In genomic region chr7:104998040-104998752, GRCh38 we compare ENCODE assay signal across 18 cellular contexts. TPM values are rescaled to one million over a fixed set of nuclear protein-coding genes. Genes with fewer than 3 reads are reported as not detected.
DNase-seq lines count a peak whose midpoint lies in the region; ATAC-seq lines count a peak whose summit lies in the region.
"Had no signal": no experiment of that assay in that cellular context is flagged by ENCODE, and none has a peak within 500 bp of the region (broad histone marks: within the 10 kb centered on the region; RNA-seq: fewer than 3 reads in every experiment).

No MANE protein-coding gene starts in this region.

- H3K4me1 Mint-ChIP-seq in activated T-cell treated with anti-CD3 and anti-CD28 coated beads, Interleukin-2, amount 50 U/mL, for 4 hours (ENCODE audit: low read depth), result peaks cover 92% of the 10 kb centered on the region
- H3K4me1 Mint-ChIP-seq in T-helper 17 cell (peaks cover 45% of the 10 kb centered on the region), memory B cell (peaks cover 41% of the 10 kb centered on the region)
- peaks cover 61% of the 10 kb centered on the region for H3K4me1 Mint-ChIP-seq in stimulated activated effector memory CD8-positive, alpha-beta T cell treated with anti-CD3 and anti-CD28 coated beads, Interleukin-12 subunit alpha, Interleukin-12 subunit beta, amount 100 ng/mL, for 72 hours

- ATAC-seq in activated T-cell treated with anti-CD3 and anti-CD28 coated beads, Interleukin-2, amount 50 U/mL, for 4 hours, result peak; percentile 40 to 50
- ATAC-seq in T-helper 17 cell, result no peak
- no peak for ATAC-seq in memory B cell (ENCODE audit: low read depth)
- ATAC-seq in stimulated activated effector memory CD8-positive, alpha-beta T cell treated with anti-CD3 and anti-CD28 coated beads, Interleukin-12 subunit alpha, Interleukin-12 subunit beta, amount 100 ng/mL, for 72 hours, result no peak

- H3K9me3 Mint-ChIP-seq in activated T-cell treated with anti-CD3 and anti-CD28 coated beads, Interleukin-2, amount 50 U/mL, for 4 hours, result no peaks in the 10 kb centered on the region
- H3K9me3 Mint-ChIP-seq in memory B cell, result no peaks in the 10 kb centered on the region
- no peaks in the 10 kb centered on the region for H3K9me3 Mint-ChIP-seq in stimulated activated effector memory CD8-positive, alpha-beta T cell treated with anti-CD3 and anti-CD28 coated beads, Interleukin-12 subunit alpha, Interleukin-12 subunit beta, amount 100 ng/mL, for 72 hours
- H3K9me3 Mint-ChIP-seq: activated CD4-positive, alpha-beta T cell treated with anti-CD3 and anti-CD28 coated beads, Interleukin-2, amount 10 ng/mL, durations not matched to agents 7 days and 5 days had no signal

- peaks cover 28% of the 10 kb centered on the region for H3K36me3 Mint-ChIP-seq in activated T-cell treated with anti-CD3 and anti-CD28 coated beads, Interleukin-2, amount 50 U/mL, for 4 hours (ENCODE audit: insufficient read depth)
- peaks cover 2% of the 10 kb centered on the region for H3K36me3 Mint-ChIP-seq in T-helper 17 cell (ENCODE audit: low read depth)
- H3K36me3 Mint-ChIP-seq in memory B cell, result peaks cover 13% of the 10 kb centered on the region
- H3K36me3 Mint-ChIP-seq in stimulated activated effector memory CD8-positive, alpha-beta T cell treated with anti-CD3 and anti-CD28 coated beads, Interleukin-12 subunit alpha, Interleukin-12 subunit beta, amount 100 ng/mL, for 72 hours, result peaks cover 89% of the 10 kb centered on the region

- peak overlapping the region; percentile 90 for H3K27ac Mint-ChIP-seq in T-helper 17 cell
- peak overlapping the region; percentile 78 for H3K27ac Mint-ChIP-seq in memory B cell
- H3K27ac Mint-ChIP-seq in stimulated activated effector memory CD8-positive, alpha-beta T cell treated with anti-CD3 and anti-CD28 coated beads, Interleukin-12 subunit alpha, Interleukin-12 subunit beta, amount 100 ng/mL, for 72 hours, result peak overlapping the region; percentile 10
- H3K27ac Mint-ChIP-seq: activated CD4-positive, alpha-beta T cell treated with anti-CD3 and anti-CD28 coated beads, Interleukin-2, amount 10 ng/mL, durations not matched to agents 7 days and 5 days had no signal

- DNase-seq in activated T-cell treated with anti-CD3 and anti-CD28 coated beads, Interleukin-2, amount 50 U/mL, for 4 hours, result no peak
- no peak for DNase-seq in activated T-cell treated with anti-CD3 and anti-CD28 coated beads, Interleukin-2, amount 50 U/mL, for 48 hours
- DNase-seq in T-helper 17 cell, result no peak
- DNase-seq in memory B cell (ENCODE audit: low spot score in 2 of 2), result no peak
- no peak for DNase-seq in stimulated activated effector memory CD8-positive, alpha-beta T cell treated with anti-CD3 and anti-CD28 coated beads, Interleukin-12 subunit alpha, Interleukin-12 subunit beta, amount 100 ng/mL, for 72 hours (ENCODE audit: low spot score in 2 of 2)
- no peak for DNase-seq in NCI-H82 (lab: John Stamatoyannopoulos, UW)
- DNase-seq in DMS53 (lab: John Stamatoyannopoulos, UW), result no peak
- no peak for DNase-seq in nucleus accumbens (lab: John Stamatoyannopoulos, UW)
- DNase-seq: activated CD4-positive, alpha-beta T cell treated with anti-CD3 and anti-CD28 coated beads, Interleukin-2, amount 10 ng/mL, durations not matched to agents 7 days and 5 days; amniotic stem cell; foreskin fibroblast; HCEC 1CT; KG1; NCI-H1105 treated with DMSO at 0.1 percent for 48 hours; NCI-H2171; PC-9; stimulated activated naive CD4-positive, alpha-beta T cell treated with Interleukin-2 at 50 U/mL for 16 hours; uterus had no signal

- H3K27me3 Mint-ChIP-seq in activated T-cell treated with anti-CD3 and anti-CD28 coated beads, Interleukin-2, amount 50 U/mL, for 4 hours (ENCODE audit: low read depth), result no peaks in the 10 kb centered on the region
- H3K27me3 Mint-ChIP-seq in T-helper 17 cell (no peaks in the 10 kb centered on the region), memory B cell (no peaks in the 10 kb centered on the region)
- H3K27me3 Mint-ChIP-seq: activated CD4-positive, alpha-beta T cell treated with anti-CD3 and anti-CD28 coated beads, Interleukin-2, amount 10 ng/mL, durations not matched to agents 7 days and 5 days had no signal

- H3K9me3 ChIP-seq in T-helper 17 cell (ENCODE audit: control insufficient read depth, low read length, poor library complexity, severe bottlenecking), result no peaks in the 10 kb centered on the region
- H3K9me3 ChIP-seq: uterus had no signal

- no peak overlapping the region for H3K4me3 Mint-ChIP-seq in activated T-cell treated with anti-CD3 and anti-CD28 coated beads, Interleukin-2, amount 50 U/mL, for 4 hours
- H3K4me3 Mint-ChIP-seq in T-helper 17 cell (no peak overlapping the region), memory B cell (no peak overlapping the region)
- no peak overlapping the region for H3K4me3 Mint-ChIP-seq in stimulated activated effector memory CD8-positive, alpha-beta T cell treated with anti-CD3 and anti-CD28 coated beads, Interleukin-12 subunit alpha, Interleukin-12 subunit beta, amount 100 ng/mL, for 72 hours
- H3K4me3 Mint-ChIP-seq: activated CD4-positive, alpha-beta T cell treated with anti-CD3 and anti-CD28 coated beads, Interleukin-2, amount 10 ng/mL, durations not matched to agents 7 days and 5 days had no signal

RNA-seq across cellular contexts. Expression of gene KMT2E, which starts 15.8 kb away (rescaled TPM):
- total RNA-seq in activated T-cell treated with anti-CD3 and anti-CD28 coated beads, Interleukin-2, amount 50 U/mL, for 4 hours, result 10 to 100 TPM; 49.2 to 71.8 (median 67.4) TPM
- total RNA-seq in T-helper 17 cell, result 100 to 1,000 TPM; 285 to 301 TPM

Comparison
In these comparisons a context has a peak if more than half of its experiments do, and no peak if none do; other contexts are left out.
1. ATAC-seq: peak in activated T-cell treated with anti-CD3 and anti-CD28 coated beads, Interleukin-2, amount 50 U/mL, for 4 hours (2 of 2); none in T-helper 17 cell (single experiment), memory B cell (single experiment) and stimulated activated effector memory CD8-positive, alpha-beta T cell treated with anti-CD3 and anti-CD28 coated beads, Interleukin-12 subunit alpha, Interleukin-12 subunit beta, amount 100 ng/mL, for 72 hours (single experiment).
2. H3K27ac Mint-ChIP-seq: peak in every context shown above with its lines; median percentile 90 in T-helper 17 cell; 78 in memory B cell; 10 in stimulated activated effector memory CD8-positive, alpha-beta T cell treated with anti-CD3 and anti-CD28 coated beads, Interleukin-12 subunit alpha, Interleukin-12 subunit beta, amount 100 ng/mL, for 72 hours.